Comparison of ENCODE assay signal across 24 cellular contexts in the genomic region with DNA sequence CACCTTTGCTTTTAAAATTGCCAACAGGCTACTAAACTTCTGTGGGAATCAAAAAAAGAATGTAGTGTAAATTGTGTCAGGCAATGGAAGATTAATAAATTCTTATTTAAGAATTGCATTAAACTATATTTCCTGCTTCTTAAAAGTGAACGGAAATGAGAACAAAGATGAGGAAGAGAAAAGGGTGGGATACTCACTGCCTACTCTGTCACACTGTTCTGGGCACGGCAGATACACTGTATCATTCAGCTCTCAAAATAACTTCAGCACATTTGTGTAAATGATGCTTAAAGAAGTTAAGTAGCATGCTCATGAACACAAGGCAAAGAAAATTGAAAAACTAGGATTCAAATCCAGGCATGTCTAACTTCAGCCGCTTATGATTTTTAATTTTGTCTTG.
"Had no signal": no experiment of that assay in that cellular context is flagged by ENCODE, and none has a peak within 500 bp of the region (broad histone marks: within the 10 kb centered on the region; RNA-seq: fewer than 3 reads in every experiment).

No MANE protein-coding gene starts in this region.

- H3K36me3 ChIP-seq: stomach, suprapubic skin, thoracic aorta, thyroid gland, tibial artery, tibial nerve, transverse colon, upper lobe of left lung, upper lobe of right lung, uterus, vagina had no signal

- H3K27ac ChIP-seq: stomach, suprapubic skin, testis, thoracic aorta, thyroid gland, tibial artery, tibial nerve, transverse colon, upper lobe of left lung, upper lobe of right lung, uterus, vagina had no signal

- H3K9me3 ChIP-seq: stomach, suprapubic skin, testis, thoracic aorta, thyroid gland, tibial artery, tibial nerve, transverse colon, upper lobe of left lung, upper lobe of right lung, uterus, vagina had no signal

- H3K4me1 ChIP-seq: stomach, suprapubic skin, testis, thyroid gland, tibial artery, tibial nerve, transverse colon, upper lobe of left lung, upper lobe of right lung, uterus, vagina had no signal

- DNase-seq: stimulated activated CD4-positive, alpha-beta T cell treated with anti-CD3 and anti-CD28 coated beads, Interleukin-2, amount 100 ng/mL, for 48 hours; stimulated activated CD4-positive, alpha-beta T cell treated with anti-CD3 and anti-CD28 coated beads, Interleukin-4, amount 100 ng/mL, for 1 hour; stimulated activated CD4-positive, alpha-beta T cell treated with anti-CD3 and anti-CD28 coated beads, Interleukin-4, amount 100 ng/mL, for 24 hours; stimulated activated CD4-positive, alpha-beta T cell treated with anti-CD3 and anti-CD28 coated beads, Interleukin-4, amount 100 ng/mL, for 4 hours; stimulated activated CD8-positive, alpha-beta memory T cell treated with anti-CD3 and anti-CD28 coated beads, Interleukin-4, amount 100 ng/mL, for 48 hours; stimulated activated naive B cell treated with anti-CD40 and anti-IgM and Interleukin-4, amounts not matched to agents 10 μg/mL and 1 μg/mL and 100 μg/mL, for 72 hours; stimulated activated naive CD4-positive, alpha-beta T cell; stimulated activated naive CD4-positive, alpha-beta T cell treated with Interleukin-2 at 50 U/mL for 16 hours; stimulated activated naive CD8-positive, alpha-beta T cell treated with anti-CD3 and anti-CD28 coated beads, Interleukin-15, amount 100 ng/mL, for 72 hours; stimulated activated naive CD8-positive, alpha-beta T cell treated with anti-CD3 and anti-CD28 coated beads, Interleukin-15, Interleukin-2, amounts not matched to agents 100 U/mL and 50 U/mL, for 24 hours; stomach; substantia nigra; testis; thyroid gland; tibial artery; transverse colon; trophoblast cell; upper lobe of left lung; upper lobe of right lung; uterus had no signal

- H3K4me3 ChIP-seq: stomach, suprapubic skin, testis, thoracic aorta, thyroid gland, tibial artery, tibial nerve, transverse colon, upper lobe of left lung, upper lobe of right lung, uterus, vagina had no signal

- H3K27me3 ChIP-seq: stomach, suprapubic skin, testis, thyroid gland, tibial artery, tibial nerve, transverse colon, upper lobe of left lung, upper lobe of right lung, uterus, vagina had no signal
